Comparison of ENCODE assay signal across 1 cellular context in the genomic region with DNA sequence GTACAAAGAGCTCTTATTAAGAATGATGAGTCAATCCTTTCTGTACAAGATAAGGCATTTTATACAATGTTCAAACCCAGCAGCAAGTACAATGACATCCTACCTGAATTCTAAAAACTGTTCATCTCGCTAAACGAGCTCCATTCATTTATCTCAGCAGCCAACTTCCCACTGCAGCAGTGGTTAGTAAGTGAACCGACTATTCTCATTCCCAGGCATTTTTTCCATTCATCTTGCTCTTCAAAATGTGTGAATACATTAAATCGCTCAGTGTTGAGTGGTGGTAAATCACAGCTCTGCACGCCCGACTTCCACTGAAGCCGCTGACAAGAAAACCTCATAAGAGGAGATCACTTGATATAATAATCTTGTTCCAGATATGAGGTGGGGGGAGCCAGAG.
TF ChIP-seq lines count a peak whose summit lies in the region.

No MANE protein-coding gene starts in this region.

TF ChIP-seq in GM23338, 12 proteins besides CTCF, POLR2A, EP300 and RAD21 (continued from another document):
- TF ChIP-seq, protein P1, sequence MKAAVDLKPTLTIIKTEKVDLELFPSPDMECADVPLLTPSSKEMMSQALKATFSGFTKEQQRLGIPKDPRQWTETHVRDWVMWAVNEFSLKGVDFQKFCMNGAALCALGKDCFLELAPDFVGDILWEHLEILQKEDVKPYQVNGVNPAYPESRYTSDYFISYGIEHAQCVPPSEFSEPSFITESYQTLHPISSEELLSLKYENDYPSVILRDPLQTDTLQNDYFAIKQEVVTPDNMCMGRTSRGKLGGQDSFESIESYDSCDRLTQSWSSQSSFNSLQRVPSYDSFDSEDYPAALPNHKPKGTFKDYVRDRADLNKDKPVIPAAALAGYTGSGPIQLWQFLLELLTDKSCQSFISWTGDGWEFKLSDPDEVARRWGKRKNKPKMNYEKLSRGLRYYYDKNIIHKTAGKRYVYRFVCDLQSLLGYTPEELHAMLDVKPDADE (IDR thresholded peaks at IDR 0.05) = no peak
- TF ChIP-seq EZH2phosphoT487 (IDR thresholded peaks at IDR 0.05; ENCODE audit: unreplicated experiment) (no peak), ZNF331 (CRISPR knock-in tag; IDR thresholded peaks at IDR 0.05; ENCODE audit: low read depth) (no peak), ZNF114 (CRISPR knock-in tag; IDR thresholded peaks at IDR 0.05) (no peak)
- TF ChIP-seq, protein P2, sequence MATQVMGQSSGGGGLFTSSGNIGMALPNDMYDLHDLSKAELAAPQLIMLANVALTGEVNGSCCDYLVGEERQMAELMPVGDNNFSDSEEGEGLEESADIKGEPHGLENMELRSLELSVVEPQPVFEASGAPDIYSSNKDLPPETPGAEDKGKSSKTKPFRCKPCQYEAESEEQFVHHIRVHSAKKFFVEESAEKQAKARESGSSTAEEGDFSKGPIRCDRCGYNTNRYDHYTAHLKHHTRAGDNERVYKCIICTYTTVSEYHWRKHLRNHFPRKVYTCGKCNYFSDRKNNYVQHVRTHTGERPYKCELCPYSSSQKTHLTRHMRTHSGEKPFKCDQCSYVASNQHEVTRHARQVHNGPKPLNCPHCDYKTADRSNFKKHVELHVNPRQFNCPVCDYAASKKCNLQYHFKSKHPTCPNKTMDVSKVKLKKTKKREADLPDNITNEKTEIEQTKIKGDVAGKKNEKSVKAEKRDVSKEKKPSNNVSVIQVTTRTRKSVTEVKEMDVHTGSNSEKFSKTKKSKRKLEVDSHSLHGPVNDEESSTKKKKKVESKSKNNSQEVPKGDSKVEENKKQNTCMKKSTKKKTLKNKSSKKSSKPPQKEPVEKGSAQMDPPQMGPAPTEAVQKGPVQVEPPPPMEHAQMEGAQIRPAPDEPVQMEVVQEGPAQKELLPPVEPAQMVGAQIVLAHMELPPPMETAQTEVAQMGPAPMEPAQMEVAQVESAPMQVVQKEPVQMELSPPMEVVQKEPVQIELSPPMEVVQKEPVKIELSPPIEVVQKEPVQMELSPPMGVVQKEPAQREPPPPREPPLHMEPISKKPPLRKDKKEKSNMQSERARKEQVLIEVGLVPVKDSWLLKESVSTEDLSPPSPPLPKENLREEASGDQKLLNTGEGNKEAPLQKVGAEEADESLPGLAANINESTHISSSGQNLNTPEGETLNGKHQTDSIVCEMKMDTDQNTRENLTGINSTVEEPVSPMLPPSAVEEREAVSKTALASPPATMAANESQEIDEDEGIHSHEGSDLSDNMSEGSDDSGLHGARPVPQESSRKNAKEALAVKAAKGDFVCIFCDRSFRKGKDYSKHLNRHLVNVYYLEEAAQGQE (IDR thresholded peaks at IDR 0.05; ENCODE audit: unreplicated experiment) = no peak
TF ChIP-seq in GM23338: peak in this region for 0.
